9 cellular contexts compared by ENCODE assay signal in the genomic region with DNA sequence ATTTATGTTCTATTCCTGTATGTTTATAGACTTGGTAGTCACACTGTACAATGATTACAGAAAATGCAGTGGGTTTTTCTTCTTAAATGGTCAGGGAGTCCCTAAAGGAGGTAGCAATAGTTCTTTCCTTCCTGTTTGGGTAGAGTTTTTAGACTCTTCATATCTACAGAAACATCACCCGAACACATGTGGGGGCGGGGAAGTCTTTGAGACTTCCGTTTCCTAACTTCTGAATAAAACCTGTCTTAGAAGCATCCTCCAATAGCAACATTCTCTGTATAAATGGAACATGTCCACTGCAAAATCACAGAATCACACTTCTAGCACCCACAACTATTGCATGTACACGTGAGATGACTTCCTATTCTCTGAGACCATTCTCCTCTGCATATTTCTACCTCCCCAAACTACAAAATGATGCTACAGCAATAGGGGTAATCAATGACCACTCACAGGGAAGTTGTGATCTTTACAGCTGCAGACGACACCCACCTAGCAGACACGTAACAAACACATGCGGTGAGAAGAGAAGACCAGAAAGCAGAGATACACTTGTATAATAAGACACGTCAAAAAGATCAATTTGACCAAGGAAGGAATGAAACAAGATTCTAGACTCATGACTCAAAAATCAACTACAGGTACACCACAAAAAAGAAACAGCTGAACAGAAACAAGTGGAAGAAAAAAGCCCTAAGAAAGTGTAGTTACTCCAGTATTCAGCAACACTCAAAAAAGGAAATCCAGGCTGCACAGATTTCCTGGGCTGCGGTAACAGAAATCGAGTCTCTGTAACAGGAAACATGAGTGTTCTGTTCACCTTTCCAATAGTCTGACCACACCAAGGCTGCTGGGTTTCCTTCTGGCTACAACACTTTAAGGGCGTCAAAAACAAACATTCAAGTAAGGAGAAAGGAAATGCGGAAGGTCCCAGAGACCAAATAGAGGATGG.
DNase-seq lines count a peak whose midpoint lies in the region; ATAC-seq and TF ChIP-seq lines count a peak whose summit lies in the region.
"Had no signal": no experiment of that assay in that cellular context is flagged by ENCODE, and none has a peak within 500 bp of the region (broad histone marks: within the 10 kb centered on the region; RNA-seq: fewer than 3 reads in every experiment).

No MANE protein-coding gene starts in this region.

- CTCF ChIA-PET in activated CD8-positive, alpha-beta T cell treated with anti-CD3 and anti-CD28 coated beads for 36 hours (lab: Charles Lee) = interaction anchor here (0.8 to 2.4 kb wide), 3 partner anchors 10 to 335 kb away, joined by 3 to 7 read pairs (median 4); no protein-coding TSS in a partner anchor

- no peaks in the 10 kb centered on the region for H3K27me3 Mint-ChIP-seq in activated CD8-positive, alpha-beta T cell treated with anti-CD3 and anti-CD28 coated beads for 36 hours
- no peaks in the 10 kb centered on the region for H3K27me3 Mint-ChIP-seq in stimulated activated memory B cell treated with anti-CD40 and anti-IgM and Interleukin-4, amounts not matched to agents 10 μg/mL and 1 μg/mL and 100 μg/mL, for 72 hours

- in situ Hi-C loops in ACHN (cut with HindIII; ENCODE audit: low pct_ligation_motif_present, low pct_unique_long_range_greater_than_20kb, low sequenced_read_pairs) = no loop called here

- H3K4me3 Mint-ChIP-seq in activated CD8-positive, alpha-beta T cell treated with anti-CD3 and anti-CD28 coated beads for 36 hours = no peak overlapping the region
- no peak overlapping the region for H3K4me3 Mint-ChIP-seq in stimulated activated memory B cell treated with anti-CD40 and anti-IgM and Interleukin-4, amounts not matched to agents 10 μg/mL and 1 μg/mL and 100 μg/mL, for 72 hours

- H3K4me1 Mint-ChIP-seq in activated CD8-positive, alpha-beta T cell treated with anti-CD3 and anti-CD28 coated beads for 36 hours (ENCODE audit: low read depth) = peaks cover 49% of the 10 kb centered on the region
- H3K4me1 Mint-ChIP-seq in stimulated activated memory B cell treated with anti-CD40 and anti-IgM and Interleukin-4, amounts not matched to agents 10 μg/mL and 1 μg/mL and 100 μg/mL, for 72 hours = peaks cover 20% of the 10 kb centered on the region

- TF ChIP-seq CTCF in activated CD8-positive, alpha-beta T cell treated with anti-CD3 and anti-CD28 coated beads for 36 hours (IDR thresholded peaks at IDR 0.05) = no peak

- peaks cover 9% of the 10 kb centered on the region for H3K9me3 Mint-ChIP-seq in activated CD8-positive, alpha-beta T cell treated with anti-CD3 and anti-CD28 coated beads for 36 hours
- H3K9me3 Mint-ChIP-seq in stimulated activated memory B cell treated with anti-CD40 and anti-IgM and Interleukin-4, amounts not matched to agents 10 μg/mL and 1 μg/mL and 100 μg/mL, for 72 hours = no peaks in the 10 kb centered on the region

- POLR2A ChIA-PET in activated CD8-positive, alpha-beta T cell treated with anti-CD3 and anti-CD28 coated beads for 36 hours (lab: Charles Lee) = interaction anchor here (0.6 to 2.7 kb wide), 4 partner anchors 10 to 265 kb away, joined by 3 to 7 read pairs (median 4); no protein-coding TSS in a partner anchor

- DNase-seq in activated CD4-positive, CD25-positive, alpha-beta regulatory T cell treated with anti-CD3 and anti-CD28 coated beads, Interleukin-2, amount 50 U/mL, for 72 hours = no peak
- peak; percentile 87 for DNase-seq in activated CD8-positive, alpha-beta T cell treated with anti-CD3 and anti-CD28 coated beads for 36 hours
- DNase-seq in SHP77 treated with DMSO at 0.1 percent for 48 hours (lab: John Stamatoyannopoulos, UW) (no peak), ACHN (no peak), NCI-H2081 treated with DMSO at 0.1 percent for 48 hours (lab: John Stamatoyannopoulos, UW) (no peak)
- DNase-seq: effector memory CD4-positive, alpha-beta T cell had no signal

- H3K36me3 Mint-ChIP-seq in activated CD8-positive, alpha-beta T cell treated with anti-CD3 and anti-CD28 coated beads for 36 hours (ENCODE audit: low read depth) = peaks cover 29% of the 10 kb centered on the region
- H3K36me3 Mint-ChIP-seq in stimulated activated memory B cell treated with anti-CD40 and anti-IgM and Interleukin-4, amounts not matched to agents 10 μg/mL and 1 μg/mL and 100 μg/mL, for 72 hours = peaks cover 24% of the 10 kb centered on the region

- H3K27ac Mint-ChIP-seq in activated CD8-positive, alpha-beta T cell treated with anti-CD3 and anti-CD28 coated beads for 36 hours = peak overlapping the region; percentile 86
- H3K27ac Mint-ChIP-seq in stimulated activated memory B cell treated with anti-CD40 and anti-IgM and Interleukin-4, amounts not matched to agents 10 μg/mL and 1 μg/mL and 100 μg/mL, for 72 hours = peak overlapping the region; percentile 20

- ATAC-seq in activated CD4-positive, CD25-positive, alpha-beta regulatory T cell treated with anti-CD3 and anti-CD28 coated beads, Interleukin-2, amount 50 U/mL, for 24 hours = peak; percentile 75 to 76
- peak; percentile 86 for ATAC-seq in HG02981 (IDR thresholded peaks at IDR 0.05; ENCODE audit: unreplicated experiment)
- peak; percentile 74 for ATAC-seq in activated CD8-positive, alpha-beta T cell treated with anti-CD3 and anti-CD28 coated beads for 36 hours
- ATAC-seq in stimulated activated memory B cell treated with anti-CD40 and anti-IgM and Interleukin-4, amounts not matched to agents 10 μg/mL and 1 μg/mL and 100 μg/mL, for 72 hours = peak; percentile 47

- intact Hi-C loops in activated CD8-positive, alpha-beta T cell treated with anti-CD3 and anti-CD28 coated beads for 36 hours (cut with micrococcal nuclease) = no loop called here
